Comparison of ENCODE assay signal across 7 cellular contexts in the genomic region with DNA sequence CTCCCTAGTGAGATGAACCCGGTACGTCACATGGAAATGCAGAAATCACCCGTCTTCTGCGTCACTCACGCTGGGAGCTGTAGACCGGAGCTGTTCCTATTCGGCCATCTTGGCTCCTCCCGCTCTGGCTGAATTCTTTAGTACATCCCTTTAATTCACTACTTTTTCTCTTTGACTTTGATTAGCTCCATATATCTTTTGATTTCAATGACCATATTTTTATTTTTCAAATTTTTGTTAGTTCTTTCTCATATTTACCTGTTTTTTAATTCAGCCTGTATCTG. TPM values are rescaled to one million over a fixed set of nuclear protein-coding genes. Genes with fewer than 3 reads are reported as not detected.
DNase-seq lines count a peak whose midpoint lies in the region; ATAC-seq and TF ChIP-seq lines count a peak whose summit lies in the region.
"Not testable (repeated sequence)": the region's sequence is repeated elsewhere in the genome, so short reads cannot be mapped to it uniquely, and the experiment has no call there.

No MANE protein-coding gene starts in this region.

- intact Hi-C loops in CD4-positive, alpha-beta memory T cell (cut with micrococcal nuclease); esophagus squamous epithelium (cut with DNase I): not testable (repeated sequence)

- H4K20me1 ChIP-seq in H9 (ENCODE audit: control insufficient read depth, insufficient read depth, insufficient read length) = not testable (repeated sequence)

- H4K91ac ChIP-seq in H9 (ENCODE audit: insufficient read length, low read depth, low read length) = not testable (repeated sequence)

- H3K23ac ChIP-seq in H9 (ENCODE audit: insufficient read length, low read depth, low read length) = not testable (repeated sequence)

- no CpG with 5 or more reads among the region's 8 CpGs for WGBS in H9 (ENCODE audit: extremely low coverage, insufficient read length, low lambda C conversion rate)
- 56 to 68% methylated on average over 7 of the region's 8 CpGs for WGBS in esophagus squamous epithelium, 2 donors

- not testable (repeated sequence) for H3K9me3 Mint-ChIP-seq in CD4-positive, alpha-beta memory T cell; activated CD8-positive, alpha-beta T cell treated with anti-CD3 and anti-CD28 coated beads, Interleukin-2, amount 10 ng/mL, durations not matched to agents 7 days and 5 days (ENCODE audit: insufficient read depth); activated naive CD8-positive, alpha-beta T cell (ENCODE audit: low read depth)
- H3K9me3 Mint-ChIP-seq in H9 (peaks cover 8 to 15% of the 10 kb centered on the region in 2 experiments; a peak in 3 of 5 replicates), nephron progenitor cell (peaks cover 50% of the 10 kb centered on the region)

- not testable (repeated sequence) for DNase-seq in CD4-positive, alpha-beta memory T cell; H9; activated CD8-positive, alpha-beta T cell treated with anti-CD3 and anti-CD28 coated beads, Interleukin-2, amount 10 ng/mL, durations not matched to agents 7 days and 5 days; esophagus squamous epithelium (lab: John Stamatoyannopoulos, UW); nephron progenitor cell
- peak; percentile 19 for DNase-seq in NCI-H748 treated with DMSO at 0.1 percent for 48 hours (lab: John Stamatoyannopoulos, UW)

- not testable (repeated sequence) for H3K56ac ChIP-seq in H9 (ENCODE audit: insufficient read length, low read depth, low read length)

- H3K4me2 ChIP-seq in H9 (ENCODE audit: insufficient read depth, insufficient read length, low read length) = not testable (repeated sequence)

- peak overlapping the region in 1 of 2 donors; percentile 9 for H3K4me3 ChIP-seq in CD4-positive, alpha-beta memory T cell (ENCODE audit: low read length in 2 of 2)
- peak overlapping the region; percentile 27 to 54 (median 36) for H3K4me3 ChIP-seq in esophagus squamous epithelium

- not testable (repeated sequence) for H3K79me2 ChIP-seq in H9 (ENCODE audit: insufficient read depth, low read length)

- ATAC-seq in activated CD8-positive, alpha-beta T cell treated with anti-CD3 and anti-CD28 coated beads, Interleukin-2, amount 10 ng/mL, durations not matched to agents 7 days and 5 days = not testable (repeated sequence)

- H3K23me2 ChIP-seq in H9 (ENCODE audit: insufficient read length, low read depth, low read length, poor library complexity, severe bottlenecking) = not testable (repeated sequence)

- H3K4me1 ChIP-seq in CD4-positive, alpha-beta memory T cell (ENCODE audit: insufficient read depth, low read length) = peaks cover 43% of the 10 kb centered on the region
- H3K4me1 ChIP-seq in H9 (ENCODE audit: insufficient read depth, low read length) = not testable (repeated sequence)
- H3K4me1 ChIP-seq in esophagus squamous epithelium = peaks cover 0 to 20% (median under 1%) of the 10 kb centered on the region in 3 donors

- not testable (repeated sequence) for H4K8ac ChIP-seq in H9 (replicated peaks; ENCODE audit: insufficient read length, low read depth, low read length)

- not testable (repeated sequence) for TF ChIP-seq CTCF in H9 (conservative IDR thresholded peaks at IDR 0.05); esophagus squamous epithelium (IDR thresholded peaks at IDR 0.05); nephron progenitor cell (IDR thresholded peaks at IDR 0.05)

- peaks cover 24 to 62% (median 31%) of the 10 kb centered on the region in 4 donors for H3K4me1 Mint-ChIP-seq in CD4-positive, alpha-beta memory T cell
- H3K4me1 Mint-ChIP-seq in H9 (peaks cover 11 to 18% of the 10 kb centered on the region in 2 experiments), nephron progenitor cell (peaks cover 19% of the 10 kb centered on the region)
- H3K4me1 Mint-ChIP-seq in activated CD8-positive, alpha-beta T cell treated with anti-CD3 and anti-CD28 coated beads, Interleukin-2, amount 10 ng/mL, durations not matched to agents 7 days and 5 days (ENCODE audit: low read depth) = peaks cover 21% of the 10 kb centered on the region
- H3K4me1 Mint-ChIP-seq in activated naive CD8-positive, alpha-beta T cell (ENCODE audit: low read depth) = peaks cover 35% of the 10 kb centered on the region

- not testable (repeated sequence) for H3K27me3 ChIP-seq in CD4-positive, alpha-beta memory T cell (ENCODE audit: insufficient read depth, low read length); H9 (ENCODE audit: insufficient read depth, low read length); esophagus squamous epithelium

- H3K27ac Mint-ChIP-seq in CD4-positive, alpha-beta memory T cell = peak overlapping the region in 5 of 7 donors; percentile 60 to 91 (median 86)
- H3K27ac Mint-ChIP-seq in H9 (peak overlapping the region; percentile 72 to 95 (median 90); a peak in 4 of 7 replicates), nephron progenitor cell (peak overlapping the region; percentile 61)
- H3K27ac Mint-ChIP-seq in activated CD8-positive, alpha-beta T cell treated with anti-CD3 and anti-CD28 coated beads, Interleukin-2, amount 10 ng/mL, durations not matched to agents 7 days and 5 days = peak overlapping the region; percentile 55
- H3K27ac Mint-ChIP-seq in activated naive CD8-positive, alpha-beta T cell = not testable (repeated sequence)

- H3K9me3 ChIP-seq in CD4-positive, alpha-beta memory T cell (ENCODE audit: control insufficient read depth in 1 of 2, low read length in 2 of 2); H9 (ENCODE audit: control insufficient read depth, low read depth, low read length); esophagus squamous epithelium: not testable (repeated sequence)

- H3K4ac ChIP-seq in H9 (ENCODE audit: low read depth, low read length) = not testable (repeated sequence)

- not testable (repeated sequence) for H3K36me3 Mint-ChIP-seq in CD4-positive, alpha-beta memory T cell; activated CD8-positive, alpha-beta T cell treated with anti-CD3 and anti-CD28 coated beads, Interleukin-2, amount 10 ng/mL, durations not matched to agents 7 days and 5 days (ENCODE audit: low read depth); activated naive CD8-positive, alpha-beta T cell
- H3K36me3 Mint-ChIP-seq in H9 (ENCODE audit: insufficient read depth in 1 of 3, low read depth in 3 of 3) = peaks cover 0 to 22% (median 3%) of the 10 kb centered on the region in 3 experiments; a peak in 3 of 7 replicates
- H3K36me3 Mint-ChIP-seq in nephron progenitor cell (ENCODE audit: low read depth) = peaks cover 21% of the 10 kb centered on the region

- H2AK5ac ChIP-seq in H9 (ENCODE audit: insufficient read length, low read length) = not testable (repeated sequence)

- not testable (repeated sequence) for H3K36me3 ChIP-seq in CD4-positive, alpha-beta memory T cell (ENCODE audit: insufficient read depth, low read length); esophagus squamous epithelium

- H2BK12ac ChIP-seq in H9 (ENCODE audit: insufficient read length, low read depth, low read length) = peak overlapping the region; percentile 76

- H3T11ph ChIP-seq in H9 (ENCODE audit: low read length) = not testable (repeated sequence)

- H2BK15ac ChIP-seq in H9 (ENCODE audit: low read depth, low read length) = not testable (repeated sequence)

- H2AFZ ChIP-seq in H9 (ENCODE audit: low read length) = not testable (repeated sequence)

- H2BK5ac ChIP-seq in H9 (ENCODE audit: insufficient read length, low read length) = not testable (repeated sequence)

- not testable (repeated sequence) for H3K79me1 ChIP-seq in H9 (ENCODE audit: insufficient read depth, low read depth, low read length, poor library complexity, severe bottlenecking)

- H3K18ac ChIP-seq in H9 (ENCODE audit: insufficient read length, low read depth, low read length) = peak overlapping the region; percentile 93

- not testable (repeated sequence) for H2BK120ac ChIP-seq in H9 (ENCODE audit: low read depth, low read length, poor library complexity, severe bottlenecking)

- not testable (repeated sequence) for H3K27me3 Mint-ChIP-seq in CD4-positive, alpha-beta memory T cell; H9 (ENCODE audit: low read depth); activated CD8-positive, alpha-beta T cell treated with anti-CD3 and anti-CD28 coated beads, Interleukin-2, amount 10 ng/mL, durations not matched to agents 7 days and 5 days (ENCODE audit: low read depth); activated naive CD8-positive, alpha-beta T cell; nephron progenitor cell (ENCODE audit: low read depth, poor library complexity)

- TF ChIP-seq POLR2A in esophagus squamous epithelium (IDR thresholded peaks at IDR 0.05) = not testable (repeated sequence)

- H3K4me3 Mint-ChIP-seq in CD4-positive, alpha-beta memory T cell = peak overlapping the region in 7 of 8 donors; percentile 15 to 75 (median 40)
- H3K4me3 Mint-ChIP-seq in H9 = not testable (repeated sequence)
- H3K4me3 Mint-ChIP-seq in activated CD8-positive, alpha-beta T cell treated with anti-CD3 and anti-CD28 coated beads, Interleukin-2, amount 10 ng/mL, durations not matched to agents 7 days and 5 days = peak overlapping the region; percentile 22
- H3K4me3 Mint-ChIP-seq in activated naive CD8-positive, alpha-beta T cell = peak overlapping the region; percentile 47
- peak overlapping the region; percentile 45 for H3K4me3 Mint-ChIP-seq in nephron progenitor cell

- H3K9ac ChIP-seq in H9 (ENCODE audit: extremely low read depth, insufficient read length, low read length) = not testable (repeated sequence)

- not testable (repeated sequence) for H3K27ac ChIP-seq in CD4-positive, alpha-beta memory T cell (ENCODE audit: low read depth, low read length); H9 (ENCODE audit: insufficient read length, low read depth, low read length)
- peak overlapping the region; percentile 39 to 63 (median 47) for H3K27ac ChIP-seq in esophagus squamous epithelium

- POLR2A ChIA-PET in CD4-positive, alpha-beta memory T cell (lab: Charles Lee; ENCODE audit: partially characterized antibody) = interaction anchor here (1.3 to 2.6 kb wide), 4 partner anchors 8 to 248 kb away, joined by 4 to 27 read pairs (median 6); a partner anchor contains a TSS
- POLR2A ChIA-PET in activated CD8-positive, alpha-beta T cell treated with anti-CD3 and anti-CD28 coated beads, Interleukin-2, amount 10 ng/mL, durations not matched to agents 7 days and 5 days (lab: Charles Lee) = interaction anchor here (1.4 kb wide), 1 partner anchor 9 kb away, joined by 5 read pairs; a partner anchor contains a TSS

- 0 out of 2 replicates have a peak overlapping the region, but pooled peaks have one; percentile 77 for H3K14ac ChIP-seq in H9 (ENCODE audit: insufficient read depth, low read length)

- CTCF ChIA-PET in CD4-positive, alpha-beta memory T cell (lab: Charles Lee; ENCODE audit: partially characterized antibody) = interaction anchor here (1.1 to 1.3 kb wide), 3 partner anchors 16 to 400 kb away, joined by 3 to 5 read pairs (median 3); no protein-coding TSS in a partner anchor
- CTCF ChIA-PET in activated CD8-positive, alpha-beta T cell treated with anti-CD3 and anti-CD28 coated beads, Interleukin-2, amount 10 ng/mL, durations not matched to agents 7 days and 5 days (lab: Charles Lee) = interaction anchor here (1.1 kb wide), 1 partner anchor 16 kb away, joined by 5 read pairs; no protein-coding TSS in a partner anchor

- not testable (repeated sequence) for H2BK20ac ChIP-seq in H9 (ENCODE audit: low read depth, low read length, poor library complexity, severe bottlenecking)

- H4K5ac ChIP-seq in H9 (ENCODE audit: insufficient read length, low read depth, low read length) = not testable (repeated sequence)

RNA-seq across cellular contexts. Expression of a gene that starts 8.7 kb away (rescaled TPM):
- total RNA-seq in CD4-positive, alpha-beta memory T cell = 10 to 100 TPM; 57.0 to 66.5 TPM
- 10 to 100 TPM; 17.5 to 24.1 TPM for polyA plus RNA-seq in CD4-positive, alpha-beta memory T cell
- total RNA-seq in H9 (2021) (24.0 and 25.4 TPM in 2 replicates), esophagus squamous epithelium (10 to 100 TPM; 18.1 to 37.4 (median 26.3) TPM)
- total RNA-seq in activated CD8-positive, alpha-beta T cell treated with anti-CD3 and anti-CD28 coated beads, Interleukin-2, amount 10 ng/mL, durations not matched to agents 7 days and 5 days = 10 to 100 TPM; 32.8 to 33.2 TPM
